9 cellular contexts compared by ENCODE assay signal in genomic region chr2:13006829-13007715, GRCh38.
DNase-seq lines count a peak whose midpoint lies in the region; ATAC-seq lines count a peak whose summit lies in the region.
"Had no signal": no experiment of that assay in that cellular context is flagged by ENCODE, and none has a peak within 500 bp of the region (broad histone marks: within the 10 kb centered on the region; RNA-seq: fewer than 3 reads in every experiment).

No MANE protein-coding gene starts in this region.

- in situ Hi-C loops in G401 (cut with HindIII; ENCODE audit: low sequenced_read_pairs) = no loop called here

- intact Hi-C loops in left cardiac atrium (cut with DNase I) = loop anchor here (2.0 to 10.0 kb wide), 6 partner anchors 290 to 1182 kb away; partner anchors contain the start of gene TRIB2 (in 1 of the 2)

- peak overlapping the region; percentile 23 for H3K27ac ChIP-seq in rectal smooth muscle tissue (ENCODE audit: low read depth, low read length)

- POLR2A ChIA-PET in activated naive CD8-positive, alpha-beta T cell treated with anti-CD3 and anti-CD28 coated beads, Interleukin-2, amount 10 ng/mL, durations not matched to agents 7 days and 5 days (lab: Charles Lee) = interaction anchor here (0.7 to 1.1 kb wide), 2 partner anchors 37 to 75 kb away, joined by 3 read pairs; no protein-coding TSS in a partner anchor

- no peak overlapping the region for H3K4me3 Mint-ChIP-seq in activated naive CD8-positive, alpha-beta T cell treated with anti-CD3 and anti-CD28 coated beads, Interleukin-2, amount 10 ng/mL, durations not matched to agents 7 days and 5 days
- H3K4me3 Mint-ChIP-seq: stimulated activated naive CD8-positive, alpha-beta T cell treated with anti-CD3 and anti-CD28 coated beads, Interleukin-15, Interleukin-2, amounts not matched to agents 100 ng/mL and 50 ng/mL, for 24 hours had no signal

- DNase-seq in G401 (ENCODE audit: low spot score) (peak; percentile 61), H7 (peak; percentile 37), MV-4-11 (lab: John Stamatoyannopoulos, UW) (peak; percentile 42), SKM-1 treated with dmso at 0.1 percent for 144 hours (lab: John Stamatoyannopoulos, UW; ENCODE audit: unreplicated experiment) (peak; percentile 50), left cardiac atrium (peak; percentile 51)
- DNase-seq in activated naive CD8-positive, alpha-beta T cell treated with anti-CD3 and anti-CD28 coated beads, Interleukin-2, amount 10 ng/mL, durations not matched to agents 7 days and 5 days = peak; percentile 51

- H3K4me1 ChIP-seq in rectal smooth muscle tissue (ENCODE audit: control insufficient read depth, insufficient read depth, low read length) = peaks cover 7% of the 10 kb centered on the region

- ATAC-seq in activated naive CD8-positive, alpha-beta T cell treated with anti-CD3 and anti-CD28 coated beads, Interleukin-2, amount 10 ng/mL, durations not matched to agents 7 days and 5 days (ENCODE audit: low read depth) = peak; percentile 78
- ATAC-seq in left cardiac atrium = peak; percentile 92 to 94
- ATAC-seq in GM18520 (IDR thresholded peaks at IDR 0.05; ENCODE audit: unreplicated experiment) = no peak

- no peaks in the 10 kb centered on the region for H3K36me3 Mint-ChIP-seq in activated naive CD8-positive, alpha-beta T cell treated with anti-CD3 and anti-CD28 coated beads, Interleukin-2, amount 10 ng/mL, durations not matched to agents 7 days and 5 days

- peaks cover 19% of the 10 kb centered on the region for H3K27me3 Mint-ChIP-seq in activated naive CD8-positive, alpha-beta T cell treated with anti-CD3 and anti-CD28 coated beads, Interleukin-2, amount 10 ng/mL, durations not matched to agents 7 days and 5 days

- H3K27me3 ChIP-seq in H7 (ENCODE audit: control insufficient read depth, insufficient read depth, low read length) (no peaks in the 10 kb centered on the region), rectal smooth muscle tissue (ENCODE audit: control insufficient read depth, insufficient read depth, low read length) (no peaks in the 10 kb centered on the region)

- no peaks in the 10 kb centered on the region for H3K9me3 Mint-ChIP-seq in activated naive CD8-positive, alpha-beta T cell treated with anti-CD3 and anti-CD28 coated beads, Interleukin-2, amount 10 ng/mL, durations not matched to agents 7 days and 5 days
- H3K9me3 Mint-ChIP-seq: stimulated activated naive CD8-positive, alpha-beta T cell treated with anti-CD3 and anti-CD28 coated beads, Interleukin-15, Interleukin-2, amounts not matched to agents 100 ng/mL and 50 ng/mL, for 24 hours had no signal

- H3K4me3 ChIP-seq in H7 (ENCODE audit: insufficient read depth, low read depth, low read length) (no peak overlapping the region), rectal smooth muscle tissue (ENCODE audit: low read length) (peak overlapping the region; percentile 38)

- no peak overlapping the region for H3K9ac ChIP-seq in rectal smooth muscle tissue (ENCODE audit: low read length)

- no peak overlapping the region for H3K27ac Mint-ChIP-seq in activated naive CD8-positive, alpha-beta T cell treated with anti-CD3 and anti-CD28 coated beads, Interleukin-2, amount 10 ng/mL, durations not matched to agents 7 days and 5 days
- H3K27ac Mint-ChIP-seq: stimulated activated naive CD8-positive, alpha-beta T cell treated with anti-CD3 and anti-CD28 coated beads, Interleukin-15, Interleukin-2, amounts not matched to agents 100 ng/mL and 50 ng/mL, for 24 hours had no signal

- H3K36me3 ChIP-seq in H7 (replicated peaks; ENCODE audit: control insufficient read depth, insufficient read depth, low read length) (no peaks in the 10 kb centered on the region), rectal smooth muscle tissue (ENCODE audit: control insufficient read depth, insufficient read depth, low read length) (no peaks in the 10 kb centered on the region)

- H3K4me1 Mint-ChIP-seq in activated naive CD8-positive, alpha-beta T cell treated with anti-CD3 and anti-CD28 coated beads, Interleukin-2, amount 10 ng/mL, durations not matched to agents 7 days and 5 days = peaks cover 2% of the 10 kb centered on the region
